Comparison of ENCODE assay signal across 8 cellular contexts in the genomic region with DNA sequence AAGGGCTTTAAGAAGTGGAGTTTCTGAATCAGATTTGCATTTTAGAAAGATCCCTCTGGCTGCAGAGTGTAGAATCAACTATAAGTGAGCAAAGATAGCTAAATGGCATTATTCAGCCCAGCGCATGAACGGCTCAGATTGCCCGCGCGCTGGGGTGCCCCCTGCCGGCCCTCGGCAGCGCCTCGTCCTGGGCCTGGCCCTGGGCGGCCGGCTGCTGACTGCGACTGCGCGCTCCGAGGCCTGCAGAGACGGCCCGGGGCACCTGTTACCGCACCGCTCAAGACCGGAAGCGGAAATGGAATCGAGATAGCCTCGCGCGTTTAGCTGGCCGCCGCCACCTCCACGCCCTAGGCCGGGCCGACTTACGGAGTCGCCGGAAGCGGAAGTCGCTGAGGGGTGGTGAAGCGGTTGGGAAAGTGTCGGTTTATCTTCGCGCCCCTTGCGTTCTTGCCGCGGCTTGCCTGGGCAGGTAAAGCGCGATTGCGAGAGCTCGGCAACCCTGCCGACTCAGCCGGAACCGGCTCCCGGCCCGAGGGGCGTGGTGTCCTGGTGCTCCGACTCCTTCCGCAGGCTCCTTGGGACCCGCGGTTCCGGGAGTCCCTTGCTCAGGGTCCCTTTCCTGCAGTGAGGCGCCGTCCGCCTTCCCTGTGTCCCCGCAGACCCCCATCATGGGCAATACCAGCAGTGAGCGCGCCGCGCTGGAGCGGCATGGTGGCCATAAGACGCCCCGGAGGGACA. TPM values are rescaled to one million over a fixed set of nuclear protein-coding genes. Genes with fewer than 3 reads are reported as not detected.
DNase-seq lines count a peak whose midpoint lies in the region; ATAC-seq and TF ChIP-seq lines count a peak whose summit lies in the region.

A gene with protein sequence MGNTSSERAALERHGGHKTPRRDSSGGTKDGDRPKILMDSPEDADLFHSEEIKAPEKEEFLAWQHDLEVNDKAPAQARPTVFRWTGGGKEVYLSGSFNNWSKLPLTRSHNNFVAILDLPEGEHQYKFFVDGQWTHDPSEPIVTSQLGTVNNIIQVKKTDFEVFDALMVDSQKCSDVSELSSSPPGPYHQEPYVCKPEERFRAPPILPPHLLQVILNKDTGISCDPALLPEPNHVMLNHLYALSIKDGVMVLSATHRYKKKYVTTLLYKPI (plus strand): TSS at position 557 of the 738 bp plus-strand sequence. CDS start 112 bp downstream, at position 669.

- peaks cover 0 to 2% (median 0%) of the 10 kb centered on the region in 8 donors for H3K9me3 Mint-ChIP-seq in CD4-positive, alpha-beta memory T cell

- H3K4me1 ChIP-seq in CD4-positive, alpha-beta memory T cell (ENCODE audit: insufficient read depth, low read length), result peaks cover 53% of the 10 kb centered on the region
- peaks cover 0 to 41% (median 5%) of the 10 kb centered on the region in 4 donors for H3K4me1 ChIP-seq in right lobe of liver

- CTCF ChIA-PET in CD4-positive, alpha-beta memory T cell (lab: Charles Lee; ENCODE audit: partially characterized antibody), result interaction anchor here (0.7 to 2.4 kb wide), 8 partner anchors 9 to 36 kb away, joined by 3 to 15 read pairs (median 5); no protein-coding TSS in a partner anchor

- 0% methylated on average over 2 of the region's 68 CpGs for WGBS in right lobe of liver (ENCODE audit: insufficient coverage, low coverage, low lambda C conversion rate, missing lambda C conversion rate)

- no peaks in the 10 kb centered on the region for H3K9me3 ChIP-seq in CD4-positive, alpha-beta memory T cell (ENCODE audit: control insufficient read depth in 1 of 2, low read length in 2 of 2)
- H3K9me3 ChIP-seq in right lobe of liver, result no peaks in the 10 kb centered on the region

- no peaks in the 10 kb centered on the region for H3K27me3 ChIP-seq in CD4-positive, alpha-beta memory T cell (ENCODE audit: insufficient read depth, low read length)
- H3K27me3 ChIP-seq in right lobe of liver, result no peaks in the 10 kb centered on the region

- peak; percentile 69 for TF ChIP-seq POLR2A in right lobe of liver (IDR thresholded peaks at IDR 0.05)

- peak within 1 kb of the TSS; percentile 78 for H3K27ac ChIP-seq in CD4-positive, alpha-beta memory T cell (ENCODE audit: low read depth, low read length)
- H3K27ac ChIP-seq in right lobe of liver, result peak within 1 kb of the TSS; percentile 67 to 87 (median 83)

- peak; percentile 89 to 99 (median 98) for TF ChIP-seq CTCF in right lobe of liver (IDR thresholded peaks at IDR 0.05)

- H3K36me3 Mint-ChIP-seq in CD4-positive, alpha-beta memory T cell, result peaks cover 21 to 33% of the 10 kb centered on the region in 2 donors

- H3K4me3 ChIP-seq in CD4-positive, alpha-beta memory T cell (ENCODE audit: low read length in 2 of 2), result peak within 1 kb of the TSS; percentile 67 to 98
- peak within 1 kb of the TSS; percentile 63 to 98 (median 97) for H3K4me3 ChIP-seq in right lobe of liver

- intact Hi-C loops in CD4-positive, alpha-beta memory T cell (cut with micrococcal nuclease), result loop anchor here (2.0 to 10.0 kb wide), 6 partner anchors 420 to 1531 kb away; a partner anchor contains a TSS
- intact Hi-C loops in right lobe of liver (cut with DNase I), result loop anchor here (10.0 kb wide), 1 partner anchor 117 kb away; no protein-coding TSS in a partner anchor

- peak within 1 kb of the TSS; percentile 88 to 95 (median 93) for H3K27ac Mint-ChIP-seq in CD4-positive, alpha-beta memory T cell

- ATAC-seq in GM19397 (IDR thresholded peaks at IDR 0.05; ENCODE audit: unreplicated experiment) (peak; percentile 98), HG03571 (IDR thresholded peaks at IDR 0.05; ENCODE audit: unreplicated experiment) (peak; percentile 95), right lobe of liver (peak; percentile 95 to 99 (median 96))

- no peaks in the 10 kb centered on the region for H3K27me3 Mint-ChIP-seq in CD4-positive, alpha-beta memory T cell

- peaks cover 13% of the 10 kb centered on the region for H3K36me3 ChIP-seq in CD4-positive, alpha-beta memory T cell (ENCODE audit: insufficient read depth, low read length)
- H3K36me3 ChIP-seq in right lobe of liver, result peaks cover 0 to 13% (median 2%) of the 10 kb centered on the region in 4 donors

- POLR2A ChIA-PET in CD4-positive, alpha-beta memory T cell (lab: Charles Lee; ENCODE audit: partially characterized antibody), result interaction anchor here (0.7 to 1.9 kb wide), 7 partner anchors 8 to 624 kb away, joined by 3 to 14 read pairs (median 4); a partner anchor contains a TSS

- H3K4me3 Mint-ChIP-seq in CD4-positive, alpha-beta memory T cell, result peak within 1 kb of the TSS; percentile 88 to 93 (median 90)

- peaks cover 30 to 67% (median 47%) of the 10 kb centered on the region in 4 donors for H3K4me1 Mint-ChIP-seq in CD4-positive, alpha-beta memory T cell

- peak; percentile 94 to 97 (median 96) for DNase-seq in CD4-positive, alpha-beta memory T cell
- DNase-seq in NCI-H774 (lab: John Stamatoyannopoulos, UW) (peak; percentile 99), dermis microvascular lymphatic vessel endothelial cell (ENCODE audit: low read depth in 2 of 2) (peak; percentile 86 to 96), right lobe of liver (peak; percentile 97 to 98 (median 98))
- peak; percentile 94 to 95 for DNase-seq in activated CD4-positive, alpha-beta T cell treated with anti-CD3 and anti-CD28 coated beads, Interleukin-2, amount 50 U/mL, for 48 hours
- DNase-seq in stimulated activated CD4-positive, alpha-beta T cell treated with anti-CD3 and anti-CD28 coated beads, Interleukin-4, amount 100 ng/mL, for 4 hours, result peak; percentile 93 to 95

RNA-seq across cellular contexts. Expression of the gene that starts here (rescaled TPM):
- 10 to 100 TPM; 43.4 to 47.6 TPM for total RNA-seq in CD4-positive, alpha-beta memory T cell
- 10 to 100 TPM; 41.7 to 59.3 TPM for polyA plus RNA-seq in CD4-positive, alpha-beta memory T cell
- total RNA-seq in dermis microvascular lymphatic vessel endothelial cell, result 11.4 and 21.6 TPM in 2 replicates
- total RNA-seq in right lobe of liver, result 10 to 100 TPM in 4 of 6 experiments, 1 to 10 TPM in 2; 8.2 to 17.1 (median 10.3) TPM

Comparison
In these comparisons a context has a peak if more than half of its experiments do, and no peak if none do; other contexts are left out.
1. Peak in every context shown above with its lines: DNase-seq, ATAC-seq, H3K4me3 ChIP-seq and H3K27ac ChIP-seq.